In genomic region chr5:177529247-177529901, GRCh38 we compare ENCODE assay signal across 1 cellular context.
A peak's percentile ranks its signal among the peaks of the same experiment; 100 is the strongest.
TF ChIP-seq lines count a peak whose summit lies in the region.

No MANE protein-coding gene starts in this region.

TF ChIP-seq in K562, 482 proteins besides CTCF, POLR2A, EP300 and RAD21 (continued from another document and continues in another):
- TF ChIP-seq ZNF217 (CRISPR knock-in tag; IDR thresholded peaks at IDR 0.05) (no peak), SNIP1 (IDR thresholded peaks at IDR 0.05; ENCODE audit: low read depth) (no peak), ZNF766 (CRISPR knock-in tag; conservative IDR thresholded peaks at IDR 0.05) (peak; percentile 76; the same call in 1 of the 2 replicates), ZNF780A (CRISPR knock-in tag; IDR thresholded peaks at IDR 0.05) (no peak), ZNF830 (CRISPR knock-in tag; IDR thresholded peaks at IDR 0.05) (no peak), DIDO1 (tag; IDR thresholded peaks at IDR 0.05; ENCODE audit: low read depth) (no peak), HSF4 (CRISPR knock-in tag; IDR thresholded peaks at IDR 0.05; ENCODE audit: borderline replicate concordance) (no peak), POLR2H (tag; IDR thresholded peaks at IDR 0.05; ENCODE audit: low read depth) (no peak), CREBBP (IDR thresholded peaks at IDR 0.05; ENCODE audit: low read depth, low read length) (no peak), MAZ (CRISPR knock-in tag; conservative IDR thresholded peaks at IDR 0.05 in 1 of 2, IDR thresholded peaks at IDR 0.05 in 1 of 2) (no peak; a peak in 1 of 4 replicates), FOXJ3 (CRISPR knock-in tag; IDR thresholded peaks at IDR 0.05) (no peak), MTA3 (IDR thresholded peaks at IDR 0.05; ENCODE audit: borderline replicate concordance) (no peak), MGA (IDR thresholded peaks at IDR 0.05) (no peak), PYGO2 (tag; IDR thresholded peaks at IDR 0.05) (no peak), NFIC (IDR thresholded peaks at IDR 0.05) (peak; percentile 85), NR4A1 (CRISPR knock-in tag; IDR thresholded peaks at IDR 0.05) (no peak), NR4A1 (tag; IDR thresholded peaks at IDR 0.05) (no peak), GABPA (tag; conservative IDR thresholded peaks at IDR 0.05; ENCODE audit: low read depth) (no peak), TEAD1 (CRISPR knock-in tag; IDR thresholded peaks at IDR 0.05) (0 out of 4 replicates have a peak, but pooled peaks of 1 of the 2 experiments have one; percentile 38), ZNF76 (CRISPR knock-in tag; IDR thresholded peaks at IDR 0.05; ENCODE audit: borderline replicate concordance) (no peak), TSHZ1 (CRISPR knock-in tag; IDR thresholded peaks at IDR 0.05) (no peak), CHD1 (IDR thresholded peaks at IDR 0.05; ENCODE audit: low read length) (no peak), TEAD2 (tag; IDR thresholded peaks at IDR 0.05) (no peak), RNF2 (IDR thresholded peaks at IDR 0.05) (no peak)
- TF ChIP-seq, protein P1, sequence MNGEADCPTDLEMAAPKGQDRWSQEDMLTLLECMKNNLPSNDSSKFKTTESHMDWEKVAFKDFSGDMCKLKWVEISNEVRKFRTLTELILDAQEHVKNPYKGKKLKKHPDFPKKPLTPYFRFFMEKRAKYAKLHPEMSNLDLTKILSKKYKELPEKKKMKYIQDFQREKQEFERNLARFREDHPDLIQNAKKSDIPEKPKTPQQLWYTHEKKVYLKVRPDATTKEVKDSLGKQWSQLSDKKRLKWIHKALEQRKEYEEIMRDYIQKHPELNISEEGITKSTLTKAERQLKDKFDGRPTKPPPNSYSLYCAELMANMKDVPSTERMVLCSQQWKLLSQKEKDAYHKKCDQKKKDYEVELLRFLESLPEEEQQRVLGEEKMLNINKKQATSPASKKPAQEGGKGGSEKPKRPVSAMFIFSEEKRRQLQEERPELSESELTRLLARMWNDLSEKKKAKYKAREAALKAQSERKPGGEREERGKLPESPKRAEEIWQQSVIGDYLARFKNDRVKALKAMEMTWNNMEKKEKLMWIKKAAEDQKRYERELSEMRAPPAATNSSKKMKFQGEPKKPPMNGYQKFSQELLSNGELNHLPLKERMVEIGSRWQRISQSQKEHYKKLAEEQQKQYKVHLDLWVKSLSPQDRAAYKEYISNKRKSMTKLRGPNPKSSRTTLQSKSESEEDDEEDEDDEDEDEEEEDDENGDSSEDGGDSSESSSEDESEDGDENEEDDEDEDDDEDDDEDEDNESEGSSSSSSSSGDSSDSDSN (IDR thresholded peaks at IDR 0.05; ENCODE audit: borderline replicate concordance in 1 of 2, low read depth in 2 of 2, low read length in 2 of 2) = peak in 1 of 2 experiments; percentile 75; a peak in 1 of 4 replicates
- TF ChIP-seq, protein P2, sequence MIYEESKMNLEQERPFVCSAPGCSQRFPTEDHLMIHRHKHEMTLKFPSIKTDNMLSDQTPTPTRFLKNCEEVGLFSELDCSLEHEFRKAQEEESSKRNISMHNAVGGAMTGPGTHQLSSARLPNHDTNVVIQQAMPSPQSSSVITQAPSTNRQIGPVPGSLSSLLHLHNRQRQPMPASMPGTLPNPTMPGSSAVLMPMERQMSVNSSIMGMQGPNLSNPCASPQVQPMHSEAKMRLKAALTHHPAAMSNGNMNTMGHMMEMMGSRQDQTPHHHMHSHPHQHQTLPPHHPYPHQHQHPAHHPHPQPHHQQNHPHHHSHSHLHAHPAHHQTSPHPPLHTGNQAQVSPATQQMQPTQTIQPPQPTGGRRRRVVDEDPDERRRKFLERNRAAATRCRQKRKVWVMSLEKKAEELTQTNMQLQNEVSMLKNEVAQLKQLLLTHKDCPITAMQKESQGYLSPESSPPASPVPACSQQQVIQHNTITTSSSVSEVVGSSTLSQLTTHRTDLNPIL (CRISPR knock-in tag; IDR thresholded peaks at IDR 0.05) = no peak
- TF ChIP-seq, protein P3, sequence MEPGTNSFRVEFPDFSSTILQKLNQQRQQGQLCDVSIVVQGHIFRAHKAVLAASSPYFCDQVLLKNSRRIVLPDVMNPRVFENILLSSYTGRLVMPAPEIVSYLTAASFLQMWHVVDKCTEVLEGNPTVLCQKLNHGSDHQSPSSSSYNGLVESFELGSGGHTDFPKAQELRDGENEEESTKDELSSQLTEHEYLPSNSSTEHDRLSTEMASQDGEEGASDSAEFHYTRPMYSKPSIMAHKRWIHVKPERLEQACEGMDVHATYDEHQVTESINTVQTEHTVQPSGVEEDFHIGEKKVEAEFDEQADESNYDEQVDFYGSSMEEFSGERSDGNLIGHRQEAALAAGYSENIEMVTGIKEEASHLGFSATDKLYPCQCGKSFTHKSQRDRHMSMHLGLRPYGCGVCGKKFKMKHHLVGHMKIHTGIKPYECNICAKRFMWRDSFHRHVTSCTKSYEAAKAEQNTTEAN (CRISPR knock-in tag; IDR thresholded peaks at IDR 0.05) = no peak
- TF ChIP-seq, protein P4, sequence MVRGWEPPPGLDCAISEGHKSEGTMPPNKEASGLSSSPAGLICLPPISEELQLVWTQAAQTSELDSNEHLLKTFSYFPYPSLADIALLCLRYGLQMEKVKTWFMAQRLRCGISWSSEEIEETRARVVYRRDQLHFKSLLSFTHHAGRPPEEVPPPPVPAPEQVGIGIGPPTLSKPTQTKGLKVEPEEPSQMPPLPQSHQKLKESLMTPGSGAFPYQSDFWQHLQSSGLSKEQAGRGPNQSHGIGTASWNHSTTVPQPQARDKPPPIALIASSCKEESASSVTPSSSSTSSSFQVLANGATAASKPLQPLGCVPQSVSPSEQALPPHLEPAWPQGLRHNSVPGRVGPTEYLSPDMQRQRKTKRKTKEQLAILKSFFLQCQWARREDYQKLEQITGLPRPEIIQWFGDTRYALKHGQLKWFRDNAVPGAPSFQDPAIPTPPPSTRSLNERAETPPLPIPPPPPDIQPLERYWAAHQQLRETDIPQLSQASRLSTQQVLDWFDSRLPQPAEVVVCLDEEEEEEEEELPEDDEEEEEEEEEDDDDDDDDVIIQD (CRISPR knock-in tag; IDR thresholded peaks at IDR 0.05) = no peak
